24 cellular contexts compared by ENCODE assay signal in genomic region chr19:51371186-51371690, GRCh38. TPM values are rescaled to one million over a fixed set of nuclear protein-coding genes. Genes with fewer than 3 reads are reported as not detected.
A peak's percentile ranks its signal among the peaks of the same experiment; 100 is the strongest.
DNase-seq lines count a peak whose midpoint lies in the region; ATAC-seq and TF ChIP-seq lines count a peak whose summit lies in the region.
"Had no signal": no experiment of that assay in that cellular context is flagged by ENCODE, and none has a peak within 500 bp of the region (broad histone marks: within the 10 kb centered on the region; RNA-seq: fewer than 3 reads in every experiment).

No MANE protein-coding gene starts in this region.

- H3K27me3 ChIP-seq in CD8-positive, alpha-beta memory T cell (ENCODE audit: insufficient read depth, low read length, poor library complexity, severe bottlenecking): no peaks in the 10 kb centered on the region
- H3K27me3 ChIP-seq: breast epithelium, dorsolateral prefrontal cortex, Peyer's patch, tibial nerve had no signal

- H3K27me3 Mint-ChIP-seq in T-helper 2 cell treated with Interferon-gamma antibody and Interleukin-4, amounts not matched to agents 5 μg/mL and 100 μg/mL, for 36 hours (ENCODE audit: low read depth): no peaks in the 10 kb centered on the region
- H3K27me3 Mint-ChIP-seq in CD8-positive, alpha-beta memory T cell: peaks cover 0 to 5% of the 10 kb centered on the region in 2 donors
- H3K27me3 Mint-ChIP-seq in activated naive CD8-positive, alpha-beta T cell: no peaks in the 10 kb centered on the region
- no peaks in the 10 kb centered on the region for H3K27me3 Mint-ChIP-seq in neural crest cell (ENCODE audit: low read depth)

- no peaks in the 10 kb centered on the region for H3K36me3 ChIP-seq in CD8-positive, alpha-beta memory T cell (ENCODE audit: insufficient read depth, low read length)
- H3K36me3 ChIP-seq: breast epithelium, Peyer's patch, tibial nerve had no signal

- peak overlapping the region; percentile 76 for H3K27ac ChIP-seq in CD8-positive, alpha-beta memory T cell (ENCODE audit: low read depth, low read length)
- H3K27ac ChIP-seq: breast epithelium, dorsolateral prefrontal cortex, SK-N-MC had no signal

- no peak for DNase-seq in T-helper 2 cell treated with Interferon-gamma antibody and Interleukin-4, amounts not matched to agents 5 μg/mL and 100 μg/mL, for 36 hours (ENCODE audit: low spot score)
- DNase-seq in T-helper 2 cell (no peak), neural crest cell (ENCODE audit: low read depth, low spot score) (no peak), nucleus accumbens (lab: John Stamatoyannopoulos, UW) (no peak), anterior cingulate cortex (lab: John Stamatoyannopoulos, UW) (no peak)
- DNase-seq in CD8-positive, alpha-beta memory T cell: no peak
- DNase-seq: 8988T; activated naive CD4-positive, alpha-beta T cell; DMS79; dorsolateral prefrontal cortex; erythroblast; NCI-H1417 treated with DMSO at 0.1 percent for 48 hours; Peyer's patch had no signal

- peaks cover 14% of the 10 kb centered on the region for H3K36me3 Mint-ChIP-seq in T-helper 2 cell treated with Interferon-gamma antibody and Interleukin-4, amounts not matched to agents 5 μg/mL and 100 μg/mL, for 36 hours (ENCODE audit: low read depth)
- H3K36me3 Mint-ChIP-seq in CD8-positive, alpha-beta memory T cell: peaks cover 0 to 22% (median 3%) of the 10 kb centered on the region in 3 donors
- H3K36me3 Mint-ChIP-seq in activated naive CD8-positive, alpha-beta T cell: peaks cover 4% of the 10 kb centered on the region
- no peaks in the 10 kb centered on the region for H3K36me3 Mint-ChIP-seq in neural crest cell (ENCODE audit: low read depth)

- TF ChIP-seq CTCF in neural crest cell (conservative IDR thresholded peaks at IDR 0.05): no peak

- H3K27ac Mint-ChIP-seq in T-helper 2 cell treated with Interferon-gamma antibody and Interleukin-4, amounts not matched to agents 5 μg/mL and 100 μg/mL, for 36 hours: peak overlapping the region; percentile 100
- peak overlapping the region; percentile 90 to 100 (median 98) for H3K27ac Mint-ChIP-seq in CD8-positive, alpha-beta memory T cell
- peak overlapping the region; percentile 94 for H3K27ac Mint-ChIP-seq in activated naive CD8-positive, alpha-beta T cell
- H3K27ac Mint-ChIP-seq in neural crest cell (ENCODE audit: unreplicated experiment): no peak overlapping the region
- H3K27ac Mint-ChIP-seq: progenitor cell of endocrine pancreas had no signal

- ATAC-seq in GM21737 (IDR thresholded peaks at IDR 0.05; ENCODE audit: unreplicated experiment): no peak
- ATAC-seq: HCT116 had no signal

- POLR2A ChIA-PET in CD8-positive, alpha-beta memory T cell (lab: Charles Lee): interaction anchor here (2.3 kb wide), 1 partner anchor 23 kb away, joined by 17 read pairs; no protein-coding TSS in a partner anchor

- CTCF ChIA-PET in CD8-positive, alpha-beta memory T cell (lab: Charles Lee): interaction anchor here (1.5 kb wide), 1 partner anchor 29 kb away, joined by 5 read pairs; the partner anchor contains the start of gene VSIG10L

- H3K4me3 ChIP-seq in CD8-positive, alpha-beta memory T cell (ENCODE audit: low read length): peak overlapping the region; percentile 54
- H3K4me3 ChIP-seq: breast epithelium, dorsolateral prefrontal cortex, SK-N-MC, smooth muscle cell, tibial nerve had no signal

- H3K4me1 Mint-ChIP-seq in T-helper 2 cell treated with Interferon-gamma antibody and Interleukin-4, amounts not matched to agents 5 μg/mL and 100 μg/mL, for 36 hours (ENCODE audit: low read depth): peaks cover 74% of the 10 kb centered on the region
- H3K4me1 Mint-ChIP-seq in CD8-positive, alpha-beta memory T cell: peaks cover 71 to 97% (median 79%) of the 10 kb centered on the region in 3 donors
- H3K4me1 Mint-ChIP-seq in activated naive CD8-positive, alpha-beta T cell (ENCODE audit: low read depth): peaks cover 72% of the 10 kb centered on the region
- peaks cover 19% of the 10 kb centered on the region for H3K4me1 Mint-ChIP-seq in neural crest cell

- H3K9me3 ChIP-seq in CD8-positive, alpha-beta memory T cell (ENCODE audit: low read length): no peaks in the 10 kb centered on the region
- H3K9me3 ChIP-seq: breast epithelium, Peyer's patch, tibial nerve had no signal

- H3K9me3 Mint-ChIP-seq in T-helper 2 cell treated with Interferon-gamma antibody and Interleukin-4, amounts not matched to agents 5 μg/mL and 100 μg/mL, for 36 hours: no peaks in the 10 kb centered on the region
- no peaks in the 10 kb centered on the region for H3K9me3 Mint-ChIP-seq in CD8-positive, alpha-beta memory T cell
- H3K9me3 Mint-ChIP-seq in activated naive CD8-positive, alpha-beta T cell (ENCODE audit: low read depth): no peaks in the 10 kb centered on the region
- no peaks in the 10 kb centered on the region for H3K9me3 Mint-ChIP-seq in neural crest cell

- peaks cover 61% of the 10 kb centered on the region for H3K4me1 ChIP-seq in CD8-positive, alpha-beta memory T cell (ENCODE audit: insufficient read depth, low read length)
- H3K4me1 ChIP-seq: breast epithelium had no signal

- H3K4me3 Mint-ChIP-seq in T-helper 2 cell treated with Interferon-gamma antibody and Interleukin-4, amounts not matched to agents 5 μg/mL and 100 μg/mL, for 36 hours: peak overlapping the region; percentile 79
- peak overlapping the region; percentile 83 to 99 (median 95) for H3K4me3 Mint-ChIP-seq in CD8-positive, alpha-beta memory T cell
- peak overlapping the region; percentile 87 for H3K4me3 Mint-ChIP-seq in activated naive CD8-positive, alpha-beta T cell
- H3K4me3 Mint-ChIP-seq in neural crest cell: peak overlapping the region; percentile 79

RNA-seq across cellular contexts. Expression of gene NKG7, which starts 1.2 kb away (rescaled TPM):
- 100 to 1,000 TPM; 866 to 901 TPM for total RNA-seq in CD8-positive, alpha-beta memory T cell
- 2,087 TPM for polyA plus RNA-seq in CD8-positive, alpha-beta memory T cell
- total RNA-seq in neural crest cell: not detected in 2 replicates
- total RNA-seq: HT-29, progenitor cell of endocrine pancreas, smooth muscle cell had no signal
- polyA plus RNA-seq: BJ, smooth muscle cell had no signal

RNA-seq across cellular contexts. Expression of gene CLDND2, which starts 2.4 kb away (rescaled TPM):
- 10 to 100 TPM; 24.9 to 25.0 TPM for total RNA-seq in CD8-positive, alpha-beta memory T cell
- 1.5 TPM for polyA plus RNA-seq in CD8-positive, alpha-beta memory T cell
- 0.84 and 1.1 TPM in 2 replicates for total RNA-seq in neural crest cell
- total RNA-seq: breast epithelium, liver, Peyer's patch, smooth muscle cell, tibial nerve had no signal

RNA-seq across cellular contexts. Expression of gene ETFB, which starts 5.0 kb away (rescaled TPM):
- total RNA-seq in CD8-positive, alpha-beta memory T cell: 100 to 1,000 TPM; 122 to 124 TPM
- polyA plus RNA-seq in CD8-positive, alpha-beta memory T cell: 80.0 TPM
- 41.1 and 42.4 TPM in 2 replicates for total RNA-seq in neural crest cell

RNA-seq across cellular contexts. Expression of gene LIM2, which starts 16.5 kb away (rescaled TPM):
- under 1 TPM; 0.66 to 0.93 TPM for total RNA-seq in CD8-positive, alpha-beta memory T cell
- 0.38 TPM for polyA plus RNA-seq in CD8-positive, alpha-beta memory T cell
- not detected in 2 replicates for total RNA-seq in neural crest cell
- total RNA-seq: breast epithelium, dorsolateral prefrontal cortex, HT-29, liver, Peyer's patch, progenitor cell of endocrine pancreas, smooth muscle cell, tibial nerve had no signal
- polyA plus RNA-seq: BJ, liver, smooth muscle cell had no signal

RNA-seq across cellular contexts. Expression of gene C19orf84, which starts 19.2 kb away (rescaled TPM):
- total RNA-seq in CD8-positive, alpha-beta memory T cell: not detected
- polyA plus RNA-seq in CD8-positive, alpha-beta memory T cell: not detected
- 0.23 and 0.50 TPM in 2 replicates for total RNA-seq in neural crest cell
- total RNA-seq: breast epithelium, HT-29, Peyer's patch, smooth muscle cell had no signal
- polyA plus RNA-seq: BJ, liver, smooth muscle cell had no signal

Comparison
In these comparisons a context has a peak if more than half of its experiments do, and no peak if none do; other contexts are left out.
1. RNA of gene NKG7, which starts 1.2 kb away (total RNA-seq): 866 to 901 TPM in CD8-positive, alpha-beta memory T cell; not detected in neural crest cell; every median in the first group is over 100 times any median in the second.
2. RNA of gene CLDND2, which starts 2.4 kb away (total RNA-seq): 24.9 to 25.0 TPM in CD8-positive, alpha-beta memory T cell; 0.84 to 1.1 TPM in neural crest cell; every median in the first group is over 10 times any median in the second.
3. Peak in every context shown above with its lines, with median percentiles within 50 percentile points of each other: H3K4me3 Mint-ChIP-seq.